In the genomic region with DNA sequence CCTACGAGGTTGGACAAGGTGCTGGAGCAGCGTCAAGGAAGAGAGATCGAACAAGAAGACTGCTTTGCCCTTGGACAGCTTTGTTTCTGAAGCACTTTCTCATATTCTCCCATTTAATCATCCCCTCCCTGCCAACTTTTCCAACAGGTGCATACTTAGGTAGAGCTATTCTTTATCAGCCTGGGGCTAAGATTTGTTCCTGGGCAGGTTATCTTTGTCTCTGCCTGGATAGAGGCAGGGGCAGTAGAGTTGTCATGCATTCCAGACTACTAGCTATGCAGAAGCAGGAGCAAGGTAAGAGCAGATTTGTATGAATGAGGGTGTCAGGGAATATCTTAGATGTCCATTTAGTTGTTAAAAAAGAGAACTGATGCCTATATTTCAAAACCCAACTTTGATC, we compare ENCODE assay signal across 22 cellular contexts.
DNase-seq lines count a peak whose midpoint lies in the region; ATAC-seq, FAIRE-seq and TF ChIP-seq lines count a peak whose summit lies in the region.
"Had no signal": no experiment of that assay in that cellular context is flagged by ENCODE, and none has a peak within 500 bp of the region (broad histone marks: within the 10 kb centered on the region; RNA-seq: fewer than 3 reads in every experiment).

No MANE protein-coding gene starts in this region.

- POLR2A ChIA-PET in PC-9 (lab: Charles Lee; ENCODE audit: unreplicated experiment) = interaction anchor here (0.5 to 1.4 kb wide), 7 partner anchors 11 to 145 kb away, joined by 3 to 7 read pairs (median 4); no protein-coding TSS in a partner anchor
- POLR2A ChIA-PET in naive thymus-derived CD8-positive, alpha-beta T cell (lab: Charles Lee) = interaction anchor here (0.6 to 1.1 kb wide), 2 partner anchors 58 to 61 kb away, joined by 3 read pairs; no protein-coding TSS in a partner anchor

- H3K4me2 ChIP-seq in PC-9 = peak overlapping the region; percentile 73

- H3K4me1 ChIP-seq in PC-9 (replicated peaks; ENCODE audit: insufficient read depth) = peaks cover 82% of the 10 kb centered on the region
- H3K4me1 ChIP-seq in spleen = peaks cover 28 to 99% (median 66%) of the 10 kb centered on the region in 6 donors

- peaks cover 0 to 4% (median 4%) of the 10 kb centered on the region in 3 donors for H3K36me3 Mint-ChIP-seq in immature natural killer cell
- no peaks in the 10 kb centered on the region for H3K36me3 Mint-ChIP-seq in naive thymus-derived CD8-positive, alpha-beta T cell

- H3K79me2 ChIP-seq in PC-9 (ENCODE audit: low read depth) = peaks cover 80% of the 10 kb centered on the region

- peaks cover 4% of the 10 kb centered on the region; the same call in 1 of the 2 replicates for H3K36me3 ChIP-seq in PC-9 (ENCODE audit: low read depth)
- H3K36me3 ChIP-seq in spleen = no peaks in the 10 kb centered on the region

- H3K4me3 Mint-ChIP-seq in immature natural killer cell = no peak overlapping the region
- no peak overlapping the region for H3K4me3 Mint-ChIP-seq in naive thymus-derived CD8-positive, alpha-beta T cell
- H3K4me3 Mint-ChIP-seq: T-helper 17 cell had no signal

- ATAC-seq in naive thymus-derived CD8-positive, alpha-beta T cell = no peak
- ATAC-seq: left colon, T-helper 17 cell had no signal

- DNase-seq in DMS79 treated with DMSO at 0.1 percent for 48 hours (lab: John Stamatoyannopoulos, UW) (peak; percentile 40), DMS79 (lab: John Stamatoyannopoulos, UW) (no peak), PC-9 (peak; percentile 49 to 94), immature natural killer cell (no peak), spleen (no peak), GM19239 (ENCODE audit: insufficient read length, low spot score) (no peak), hepatic stellate cell (ENCODE audit: low spot score) (no peak)
- no peak for DNase-seq in naive thymus-derived CD8-positive, alpha-beta T cell
- DNase-seq: activated effector memory CD4-positive, alpha-beta T cell treated with Interleukin-2 at 50 U/mL for 16 hours; DND-41; foreskin melanocyte; left colon; NCI-H146; NCI-H446 treated with DMSO at 0.1 percent for 48 hours; SIG-M5; T-helper 17 cell had no signal

- H3K9me2 ChIP-seq in PC-9 (ENCODE audit: insufficient read depth) = no peaks in the 10 kb centered on the region

- no TSS peak for BruUV-seq in PC-9 (replicated peaks; lab: Mats Ljungman, UMichigan)

- peak overlapping the region in 5 of 6 donors; percentile 7 to 51 (median 29) for H3K27ac Mint-ChIP-seq in immature natural killer cell
- peak overlapping the region in 3 of 10 donors; percentile 19 to 64 (median 43) for H3K27ac Mint-ChIP-seq in naive thymus-derived CD8-positive, alpha-beta T cell

- H4K20me1 ChIP-seq in PC-9 (ENCODE audit: insufficient read depth) = no peaks in the 10 kb centered on the region

- H3K27me3 Mint-ChIP-seq in immature natural killer cell (ENCODE audit: low read depth in 3 of 3) = peaks cover 0 to 2% (median 0%) of the 10 kb centered on the region in 3 donors
- no peaks in the 10 kb centered on the region for H3K27me3 Mint-ChIP-seq in naive thymus-derived CD8-positive, alpha-beta T cell
- H3K27me3 Mint-ChIP-seq: T-helper 17 cell had no signal

- peaks cover 66 to 75% of the 10 kb centered on the region in 2 donors for H3K4me1 Mint-ChIP-seq in immature natural killer cell
- H3K4me1 Mint-ChIP-seq in naive thymus-derived CD8-positive, alpha-beta T cell = peaks cover 16 to 75% (median 45%) of the 10 kb centered on the region in 4 donors

- TF ChIP-seq CTCF in PC-9 (conservative IDR thresholded peaks at IDR 0.05) (no peak), spleen (IDR thresholded peaks at IDR 0.05 in 8 of 11, conservative IDR thresholded peaks at IDR 0.05 in 3 of 11) (no peak)

- H3K27ac ChIP-seq in PC-9 (peak overlapping the region; percentile 95), spleen (peak overlapping the region in 5 of 8 donors; percentile 56 to 86 (median 68))
- H3K27ac ChIP-seq: 22Rv1, parathyroid adenoma had no signal

- CTCF ChIA-PET in PC-9 (lab: Charles Lee) = interaction anchor here (0.6 kb wide), 1 partner anchor 8 kb away, joined by 3 read pairs; no protein-coding TSS in a partner anchor

- FAIRE-seq in GM19239 (lab: Jason Lieb, UNC) = no peak
- FAIRE-seq: endothelial cell of umbilical vein, GM18507 had no signal

- no peak for TF ChIP-seq POLR2A in spleen (IDR thresholded peaks at IDR 0.05)

- H3K9me3 ChIP-seq in PC-9 (ENCODE audit: insufficient read depth, low read depth) (no peaks in the 10 kb centered on the region; the same call in 1 of the 2 replicates), spleen (no peaks in the 10 kb centered on the region)

- no peaks in the 10 kb centered on the region for H3K9me3 Mint-ChIP-seq in immature natural killer cell
- no peaks in the 10 kb centered on the region for H3K9me3 Mint-ChIP-seq in naive thymus-derived CD8-positive, alpha-beta T cell

- intact Hi-C loops in PC-9 (cut with micrococcal nuclease; ENCODE audit: unreplicated experiment) = loop anchor here (1.0 to 2.0 kb wide), 4 partner anchors 35 to 115 kb away; no protein-coding TSS in a partner anchor
- intact Hi-C loops in spleen (cut with DNase I; ENCODE audit: low total_unique reads) = no loop called here

- H2AFZ ChIP-seq in PC-9 = no peak overlapping the region
- H2AFZ ChIP-seq: parathyroid adenoma had no signal

- WGBS in spleen, 5 donors = 89 to 97% (median 93%) methylated on average over 3 of the region's 3 CpGs

- peaks cover 77% of the 10 kb centered on the region for H3F3A ChIP-seq in PC-9 (ENCODE audit: insufficient read depth, low read depth)

- H3K4me3 ChIP-seq in PC-9 (no peak overlapping the region), spleen (no peak overlapping the region)
- H3K4me3 ChIP-seq: BLaER1 treated with 17β-estradiol and CSF1 and Interleukin-3, amounts not matched to agents 10 nM and 100 nM; skin epidermis had no signal

- H3K27me3 ChIP-seq in PC-9 (ENCODE audit: insufficient read depth, low read depth) = no peaks in the 10 kb centered on the region
- no peaks in the 10 kb centered on the region for H3K27me3 ChIP-seq in spleen (replicated peaks in 1 of 7)
- H3K27me3 ChIP-seq: BLaER1 treated with 17β-estradiol and CSF1 and Interleukin-3, amounts not matched to agents 10 nM and 100 nM had no signal

Comparison
In these comparisons a context has a peak if more than half of its experiments do, and no peak if none do; other contexts are left out.
1. DNase-seq: peak in DMS79 treated with DMSO at 0.1 percent for 48 hours (single experiment) and PC-9 (2 of 2); none in DMS79 (single experiment), immature natural killer cell (0 of 3), spleen (single experiment), naive thymus-derived CD8-positive, alpha-beta T cell (0 of 10), GM19239 (single experiment) and hepatic stellate cell (single experiment).